ENCODE assay signal across 8 cellular contexts in genomic region chr1:14915356-14916054, GRCh38.
DNase-seq lines count a peak whose midpoint lies in the region; ATAC-seq, FAIRE-seq and TF ChIP-seq lines count a peak whose summit lies in the region.

No MANE protein-coding gene starts in this region.

- TF ChIP-seq POLR2A in H54 (IDR thresholded peaks at IDR 0.05; ENCODE audit: low read depth, low read length): no peak

- no peak overlapping the region for H3K27ac Mint-ChIP-seq in CD4-positive, alpha-beta T cell

- no peak overlapping the region for H3K4me3 Mint-ChIP-seq in CD4-positive, alpha-beta T cell

- intact Hi-C loops in CD4-positive, alpha-beta T cell (cut with DNase I, micrococcal nuclease): no loop called here

- H3K36me3 ChIP-seq in adipocyte (ENCODE audit: control insufficient read depth, insufficient read depth, low read length, severe bottlenecking): no peaks in the 10 kb centered on the region

- DNase-seq in CD4-positive, alpha-beta T cell: peak in 6 of 10 experiments; percentile 12 to 36 (median 17)
- DNase-seq in H54 (ENCODE audit: insufficient read length, low spot score) (peak; percentile 60), RWPE1 (ENCODE audit: low spot score) (peak; percentile 56), adipocyte (ENCODE audit: low read depth) (peak; percentile 68), iPS-NIHi7 (ENCODE audit: extremely low spot score) (peak; percentile 85), cortex of kidney (lab: John Stamatoyannopoulos, UW) (no peak), DMS153 (lab: John Stamatoyannopoulos, UW) (no peak)
- peak; percentile 37 to 48 for DNase-seq in stimulated activated CD4-positive, alpha-beta T cell treated with anti-CD3 and anti-CD28 coated beads, Interleukin-2, amount 100 ng/mL, for 48 hours

- no peaks in the 10 kb centered on the region for H3K36me3 Mint-ChIP-seq in CD4-positive, alpha-beta T cell (ENCODE audit: low read depth)

- TF ChIP-seq CTCF in CD4-positive, alpha-beta T cell (IDR thresholded peaks at IDR 0.05): peak; percentile 59
- peak; percentile 88 for TF ChIP-seq CTCF in RWPE1 (conservative IDR thresholded peaks at IDR 0.05; ENCODE audit: low read depth)

- no peak overlapping the region for H3K4me3 ChIP-seq in adipocyte (ENCODE audit: low read length)

- ATAC-seq in CD4-positive, alpha-beta T cell (ENCODE audit: poor library complexity): no peak

- CTCF ChIA-PET in CD4-positive, alpha-beta T cell (lab: Charles Lee): no interaction called here
- CTCF ChIA-PET in RWPE1 (lab: Yijun Ruan, JAX): interaction anchor here (0.6 kb wide), 1 partner anchor 21 kb away, joined by 3 read pairs; no protein-coding TSS in a partner anchor

- no peak overlapping the region for H3K27ac ChIP-seq in CD4-positive, alpha-beta T cell (ENCODE audit: low read depth, low read length)
- H3K27ac ChIP-seq in RWPE1: no peak overlapping the region

- no peak overlapping the region for H3K9ac ChIP-seq in adipocyte (ENCODE audit: low read length)

- no peaks in the 10 kb centered on the region for H3K4me1 Mint-ChIP-seq in CD4-positive, alpha-beta T cell (ENCODE audit: low read depth)

- no peaks in the 10 kb centered on the region for H3K9me3 ChIP-seq in CD4-positive, alpha-beta T cell (ENCODE audit: control insufficient read depth, low read length)
- H3K9me3 ChIP-seq in adipocyte (ENCODE audit: control insufficient read depth, low read length): no peaks in the 10 kb centered on the region

- H3K27me3 Mint-ChIP-seq in CD4-positive, alpha-beta T cell: peaks cover 9% of the 10 kb centered on the region

- no peaks in the 10 kb centered on the region for H3K27me3 ChIP-seq in CD4-positive, alpha-beta T cell (ENCODE audit: control insufficient read depth, insufficient read depth, low read length)
- no peaks in the 10 kb centered on the region for H3K27me3 ChIP-seq in adipocyte (replicated peaks; ENCODE audit: control insufficient read depth, insufficient read depth, low read length)

- H3K4me1 ChIP-seq in adipocyte (ENCODE audit: control insufficient read depth, insufficient read depth, low read length): peaks cover 9% of the 10 kb centered on the region

- POLR2A ChIA-PET in CD4-positive, alpha-beta T cell (lab: Charles Lee): no interaction called here
- POLR2A ChIA-PET in RWPE1 (lab: Yijun Ruan, JAX; ENCODE audit: low non-redundant PET): no interaction called here

- FAIRE-seq in H54 (lab: Jason Lieb, UNC): peak; percentile 45

- H3K9me3 Mint-ChIP-seq in CD4-positive, alpha-beta T cell: no peaks in the 10 kb centered on the region

Comparison
In these comparisons a context has a peak if more than half of its experiments do, and no peak if none do; other contexts are left out.
1. DNase-seq: peak in CD4-positive, alpha-beta T cell (6 of 10), H54 (single experiment), RWPE1 (single experiment), adipocyte (single experiment), iPS-NIHi7 (single experiment) and stimulated activated CD4-positive, alpha-beta T cell treated with anti-CD3 and anti-CD28 coated beads, Interleukin-2, amount 100 ng/mL, for 48 hours (2 of 2); none in cortex of kidney (single experiment) and DMS153 (single experiment).